Comparison of ENCODE assay signal across 24 cellular contexts in the genomic region with DNA sequence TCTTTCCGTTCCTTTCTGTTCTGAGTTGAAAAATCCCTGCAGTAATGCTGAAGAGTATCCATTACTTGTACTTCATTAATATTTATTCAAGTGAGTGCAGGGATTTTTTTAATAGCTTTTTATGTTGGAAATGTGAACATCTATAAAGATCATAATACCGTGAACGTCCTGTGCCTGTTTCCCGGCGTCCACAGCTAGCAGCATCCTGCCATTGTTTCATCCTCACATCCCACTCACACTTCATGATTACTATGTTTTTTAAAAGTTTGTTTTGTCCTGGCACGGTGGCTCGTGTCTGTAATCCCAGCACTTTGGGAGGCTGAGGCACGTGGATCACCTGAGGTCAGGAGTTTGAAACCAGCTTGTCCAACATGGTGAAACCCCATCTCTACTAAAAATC. TPM values are rescaled to one million over a fixed set of nuclear protein-coding genes. Genes with fewer than 3 reads are reported as not detected.
"Had no signal": no experiment of that assay in that cellular context is flagged by ENCODE, and none has a peak within 500 bp of the region (broad histone marks: within the 10 kb centered on the region; RNA-seq: fewer than 3 reads in every experiment).

No MANE protein-coding gene starts in this region.

- DNase-seq: activated CD4-positive, alpha-beta T cell treated with anti-CD3 and anti-CD28 coated beads, Interleukin-2, amount 10 ng/mL, durations not matched to agents 7 days and 5 days; activated CD4-positive, CD25-positive, alpha-beta regulatory T cell treated with anti-CD3 and anti-CD28 coated beads, Interleukin-2, amount 50 U/mL, for 72 hours; activated CD8-positive, alpha-beta T cell treated with anti-CD3 and anti-CD28 coated beads, Interleukin-2, amount 10 ng/mL, durations not matched to agents 7 days and 5 days; activated gamma-delta T cell; activated naive CD4-positive, alpha-beta T cell treated with anti-CD3 and anti-CD28 coated beads, Interleukin-2, amount 50 U/mL, for 16 hours; activated naive CD8-positive, alpha-beta T cell treated with anti-CD3 and anti-CD28 coated beads, Interleukin-2, amount 50 U/mL, for 24 hours; cortex of kidney; effector CD8-positive, alpha-beta T cell; immature natural killer cell; left lung; mesendoderm; mucosa of descending colon; nephron progenitor cell; pancreas; sigmoid colon; SK-N-SH; stimulated activated CD4-positive, alpha-beta T cell treated with anti-CD3 and anti-CD28 coated beads, Interleukin-2, amount 100 ng/mL, for 48 hours; stimulated activated naive CD4-positive, alpha-beta T cell; T-helper 2 cell; tibial artery had no signal

- H3K4me3 ChIP-seq: cardiac muscle cell, hepatocyte, left lung, mucosa of descending colon, pancreas, sigmoid colon, tibial artery had no signal

- H3K27me3 ChIP-seq: cardiac muscle cell, hepatocyte, left lung, pancreas, sigmoid colon, tibial artery had no signal

- H3K36me3 ChIP-seq: cardiac muscle cell, left lung, pancreas, tibial artery had no signal

- H3K4me2 ChIP-seq: hepatocyte, SK-N-SH had no signal

- H3K27ac ChIP-seq: cardiac muscle cell, hepatocyte, pancreas had no signal

- H2AFZ ChIP-seq: hepatocyte had no signal

- FAIRE-seq: pancreas, urothelium cell line had no signal

- H3K9ac ChIP-seq: SK-N-SH had no signal

- ATAC-seq: activated CD8-positive, alpha-beta T cell treated with anti-CD3 and anti-CD28 coated beads, Interleukin-2, amount 10 ng/mL, durations not matched to agents 7 days and 5 days; activated naive CD8-positive, alpha-beta T cell treated with anti-CD3 and anti-CD28 coated beads, Interleukin-2, amount 50 U/mL, for 24 hours; esophagus mucosa; mucosa of descending colon; pancreas had no signal

- H3K9me3 ChIP-seq: left lung, mucosa of descending colon, pancreas, sigmoid colon, SK-N-SH, tibial artery had no signal

RNA-seq across cellular contexts. Expression of gene SASH1, which starts 54.3 kb away (rescaled TPM):
- total RNA-seq: activated CD8-positive, alpha-beta T cell treated with anti-CD3 and anti-CD28 coated beads, Interleukin-2, amount 10 ng/mL, durations not matched to agents 7 days and 5 days had no signal
- polyA plus RNA-seq: immature natural killer cell had no signal
